8 cellular contexts compared by ENCODE assay signal in the genomic region with DNA sequence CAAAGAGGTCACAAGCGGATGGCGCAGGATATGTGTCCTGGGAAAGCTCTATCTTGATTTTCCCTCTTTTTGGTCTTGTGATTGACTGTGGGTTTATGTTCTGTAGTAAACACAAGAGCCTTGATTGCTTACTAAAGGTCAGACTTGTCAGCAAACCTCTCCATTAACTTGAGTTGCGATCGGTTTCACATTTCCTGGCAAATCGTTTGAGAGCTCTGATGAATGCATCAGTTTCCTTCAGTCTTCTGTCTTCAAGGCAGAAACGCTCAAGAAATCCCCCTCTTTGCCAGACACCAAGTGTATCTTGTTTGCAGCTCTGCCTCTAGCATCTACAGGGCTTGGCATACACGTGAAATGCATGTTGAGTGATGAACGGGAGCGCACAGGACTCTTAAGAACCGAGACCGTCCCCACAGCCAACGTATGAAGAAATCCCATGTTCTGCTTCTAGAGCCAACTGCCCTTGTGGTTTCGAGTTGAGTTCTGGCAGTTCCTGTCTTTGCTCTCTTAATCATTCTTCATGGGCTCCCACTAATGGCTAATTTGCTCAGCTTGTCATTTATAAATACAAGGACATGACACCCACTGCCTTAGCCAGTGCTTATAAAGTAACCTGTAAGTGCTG.
DNase-seq lines count a peak whose midpoint lies in the region; ATAC-seq and TF ChIP-seq lines count a peak whose summit lies in the region.

No MANE protein-coding gene starts in this region.

- dilution Hi-C loops in mammary epithelial cell (cut with HindIII; ENCODE audit: low sequenced_read_pairs): no loop called here

- H3K4me1 ChIP-seq in right atrium auricular region (peaks cover 0 to 29% of the 10 kb centered on the region in 2 donors), uterus (no peaks in the 10 kb centered on the region), mammary epithelial cell (ENCODE audit: insufficient read depth, low read length) (peaks cover 3% of the 10 kb centered on the region)

- TF ChIP-seq CTCF in right atrium auricular region (IDR thresholded peaks at IDR 0.05) (no peak), WI38 (IDR thresholded peaks at IDR 0.05; ENCODE audit: low read depth, low read length) (no peak), lower leg skin (IDR thresholded peaks at IDR 0.05) (no peak), uterus (IDR thresholded peaks at IDR 0.05) (no peak), mammary epithelial cell (conservative IDR thresholded peaks at IDR 0.05 in 1 of 2, IDR thresholded peaks at IDR 0.05 in 1 of 2; ENCODE audit: extremely low read depth in 1 of 2, insufficient read depth in 1 of 2, low read depth in 1 of 2, low read length in 2 of 2) (no peak)

- WGBS in lower leg skin, 2 donors: 50 to 57% methylated on average over 13 of the region's 13 CpGs
- 97% methylated on average over 13 of the region's 13 CpGs for WGBS in mammary epithelial cell (ENCODE audit: low coverage, missing lambda C conversion rate)

- in situ Hi-C loops in mammary epithelial cell (cut with MboI; ENCODE audit: low sequenced_read_pairs in 2 of 2): no loop called here

- DNase-seq in Right ventricle myocardium inferior (ENCODE audit: missing footprints) (no peak), right atrium auricular region (ENCODE audit: low spot score) (no peak), lower leg skin (ENCODE audit: low spot score in 2 of 2) (peak; percentile 71 to 90), uterus (peak; percentile 38 to 45), mammary epithelial cell (no peak)
- DNase-seq in NK-92 treated with Interleukin-12 subunit alpha and Interleukin-12 subunit beta, amount 100 ng/mL, for 24 hours (lab: John Stamatoyannopoulos, UW): no peak

- H3K36me3 ChIP-seq in right atrium auricular region: no peaks in the 10 kb centered on the region
- H3K36me3 ChIP-seq in uterus: no peaks in the 10 kb centered on the region
- H3K36me3 ChIP-seq in mammary epithelial cell (ENCODE audit: insufficient read depth, low read length): no peaks in the 10 kb centered on the region

- no peak overlapping the region for H3K27ac ChIP-seq in right atrium auricular region
- H3K27ac ChIP-seq in uterus: peak overlapping the region in 1 of 2 donors; percentile 3
- H3K27ac ChIP-seq in mammary epithelial cell (ENCODE audit: insufficient read depth, low read depth, low read length): no peak overlapping the region

- CTCF ChIA-PET in mammary epithelial cell (lab: Charles Lee; ENCODE audit: low non-redundant PET): no interaction called here

- intact Hi-C loops in Right ventricle myocardium inferior (cut with DNase I) (loop anchor here (5.0 kb wide), 1 partner anchor 37 kb away; no protein-coding TSS in a partner anchor), lower leg skin (cut with DNase I; ENCODE audit: low total_unique reads) (no loop called here), uterus (cut with DNase I; ENCODE audit: low total_unique reads) (no loop called here), mammary epithelial cell (cut with micrococcal nuclease) (no loop called here)

- ATAC-seq in Right ventricle myocardium inferior: peak; percentile 74
- no peak for ATAC-seq in GM21423 (IDR thresholded peaks at IDR 0.05; ENCODE audit: unreplicated experiment)

- no peaks in the 10 kb centered on the region for H4K20me1 ChIP-seq in mammary epithelial cell (ENCODE audit: insufficient read depth, low read length)

- H3K9ac ChIP-seq in mammary epithelial cell (ENCODE audit: insufficient read depth, low read length): no peak overlapping the region

- TF ChIP-seq POLR2A in lower leg skin (IDR thresholded peaks at IDR 0.05) (no peak), uterus (IDR thresholded peaks at IDR 0.05) (no peak)

- H3K9me3 ChIP-seq in right atrium auricular region (no peaks in the 10 kb centered on the region), uterus (no peaks in the 10 kb centered on the region), mammary epithelial cell (replicated peaks; ENCODE audit: insufficient read depth, low read length) (no peaks in the 10 kb centered on the region)

- H3K79me2 ChIP-seq in mammary epithelial cell (ENCODE audit: insufficient read depth, low read length): peaks cover 34% of the 10 kb centered on the region

- H3K27me3 ChIP-seq in right atrium auricular region: no peaks in the 10 kb centered on the region
- H3K27me3 ChIP-seq in uterus: no peaks in the 10 kb centered on the region
- no peaks in the 10 kb centered on the region for H3K27me3 ChIP-seq in mammary epithelial cell (ENCODE audit: insufficient read depth, low read length)

- no peak overlapping the region for H2AFZ ChIP-seq in mammary epithelial cell (ENCODE audit: low read depth, low read length)

- H3K4me3 ChIP-seq in right atrium auricular region (no peak overlapping the region), WI38 (ENCODE audit: low read depth, low read length) (peak overlapping the region; percentile 28), lower leg skin (ENCODE audit: low read depth, poor library complexity, severe bottlenecking) (no peak overlapping the region), uterus (no peak overlapping the region), mammary epithelial cell (replicated peaks in 1 of 3; ENCODE audit: insufficient read depth in 1 of 3, low read depth in 2 of 3, low read length in 3 of 3) (no peak overlapping the region)

- no TSS peak for BruUV-seq in mammary epithelial cell (replicated peaks; lab: Mats Ljungman, UMichigan)

- H3K4me2 ChIP-seq in mammary epithelial cell (ENCODE audit: insufficient read depth, low read depth, low read length): no peak overlapping the region

Comparison
In these comparisons a context has a peak if more than half of its experiments do, and no peak if none do; other contexts are left out.
1. DNase-seq: peak in lower leg skin (2 of 2) and uterus (2 of 2); none in Right ventricle myocardium inferior (single experiment), right atrium auricular region (single experiment), NK-92 treated with Interleukin-12 subunit alpha and Interleukin-12 subunit beta, amount 100 ng/mL, for 24 hours (single experiment) and mammary epithelial cell (single experiment).